10 cellular contexts compared by ENCODE assay signal in genomic region chr2:30235008-30235655, GRCh38. TPM values are rescaled to one million over a fixed set of nuclear protein-coding genes. Genes with fewer than 3 reads are reported as not detected.
DNase-seq lines count a peak whose midpoint lies in the region; ATAC-seq and TF ChIP-seq lines count a peak whose summit lies in the region.
"Had no signal": no experiment of that assay in that cellular context is flagged by ENCODE, and none has a peak within 500 bp of the region (broad histone marks: within the 10 kb centered on the region; RNA-seq: fewer than 3 reads in every experiment).

No MANE protein-coding gene starts in this region.

- no peak overlapping the region for H2AFZ ChIP-seq in osteoblast (ENCODE audit: low read length)

- peak overlapping the region; percentile 92 for H3K4me3 ChIP-seq in left ventricle myocardium inferior
- peak overlapping the region; percentile 83 for H3K4me3 ChIP-seq in ascending aorta
- no peak overlapping the region for H3K4me3 ChIP-seq in osteoblast (ENCODE audit: insufficient read depth, low read length)
- H3K4me3 ChIP-seq in ovary = no peak overlapping the region

- peak overlapping the region; percentile 91 for H3K4me2 ChIP-seq in osteoblast (ENCODE audit: insufficient read depth, low read length)

- intact Hi-C loops in left ventricle myocardium inferior (cut with micrococcal nuclease) (loop anchor here (5.0 to 10.0 kb wide), 2 partner anchors 120 to 177 kb away; no protein-coding TSS in a partner anchor), Right ventricle myocardium superior (cut with DNase I) (no loop called here), ascending aorta (cut with DNase I) (loop anchor here (5.0 kb wide), 1 partner anchor 127 kb away; no protein-coding TSS in a partner anchor), ovary (cut with DNase I) (loop anchor here in 1 of 4 donors (10.0 kb wide), 1 partner anchor 250 kb away; no protein-coding TSS in a partner anchor)

- 83 to 92% (median 89%) methylated on average over 6 of the region's 6 CpGs for WGBS in ovary, 3 donors

- TF ChIP-seq CTCF in left ventricle myocardium inferior (IDR thresholded peaks at IDR 0.05; ENCODE audit: borderline replicate concordance) (no peak), ascending aorta (IDR thresholded peaks at IDR 0.05) (no peak), osteoblast (IDR thresholded peaks at IDR 0.05; ENCODE audit: extremely low read depth, low read depth, low read length) (no peak), ovary (IDR thresholded peaks at IDR 0.05) (no peak)

- H3K27me3 ChIP-seq in left ventricle myocardium inferior (ENCODE audit: low read depth) (no peaks in the 10 kb centered on the region), ascending aorta (no peaks in the 10 kb centered on the region), osteoblast (ENCODE audit: insufficient read depth, low read length) (no peaks in the 10 kb centered on the region), ovary (no peaks in the 10 kb centered on the region)

- peaks cover 23% of the 10 kb centered on the region for H4K20me1 ChIP-seq in osteoblast (ENCODE audit: insufficient read depth, low read length)

- TF ChIP-seq POLR2A in ovary (IDR thresholded peaks at IDR 0.05) = no peak

- no peak for TF ChIP-seq EP300 in ovary (IDR thresholded peaks at IDR 0.05)

- H3K27ac ChIP-seq in left ventricle myocardium inferior (replicated peaks) (peak overlapping the region; percentile 99), ascending aorta (peak overlapping the region; percentile 75 to 82), osteoblast (ENCODE audit: low read depth, low read length) (peak overlapping the region; percentile 67), ovary (peak overlapping the region in 1 of 2 donors; percentile 6)

- H3K79me2 ChIP-seq in osteoblast (ENCODE audit: insufficient read depth, low read length) = peaks cover 13% of the 10 kb centered on the region

- DNase-seq in left ventricle myocardium inferior = no peak
- DNase-seq in Right ventricle myocardium superior = no peak
- DNase-seq in ascending aorta (ENCODE audit: low spot score in 2 of 2) = no peak
- peak; percentile 89 for DNase-seq in osteoblast (ENCODE audit: insufficient read length, low spot score, missing footprints)
- DNase-seq in ovary = no peak

- H3K4me1 ChIP-seq in left ventricle myocardium inferior = peaks cover 98% of the 10 kb centered on the region
- H3K4me1 ChIP-seq in ascending aorta = peaks cover 9 to 50% of the 10 kb centered on the region in 2 donors
- peaks cover 45% of the 10 kb centered on the region for H3K4me1 ChIP-seq in osteoblast (ENCODE audit: insufficient read depth, low read length)
- H3K4me1 ChIP-seq in ovary (ENCODE audit: insufficient read depth) = peaks cover 28% of the 10 kb centered on the region

- peaks cover 25% of the 10 kb centered on the region for H3K36me3 ChIP-seq in left ventricle myocardium inferior
- H3K36me3 ChIP-seq in ascending aorta = peaks cover 12 to 38% of the 10 kb centered on the region in 2 donors
- peaks cover 30% of the 10 kb centered on the region for H3K36me3 ChIP-seq in osteoblast (ENCODE audit: insufficient read depth, low read length)
- H3K36me3 ChIP-seq in ovary = no peaks in the 10 kb centered on the region

- H3K9me3 ChIP-seq in left ventricle myocardium inferior (replicated peaks) (no peaks in the 10 kb centered on the region), ascending aorta (no peaks in the 10 kb centered on the region), osteoblast (ENCODE audit: low read depth, low read length) (no peaks in the 10 kb centered on the region), ovary (no peaks in the 10 kb centered on the region)

- ATAC-seq in Right ventricle myocardium superior (ENCODE audit: poor library complexity) (no peak), HG03025 (IDR thresholded peaks at IDR 0.05; ENCODE audit: low FRiP score, unreplicated experiment) (no peak), GM19463 (IDR thresholded peaks at IDR 0.05; ENCODE audit: unreplicated experiment) (no peak), HG03045 (IDR thresholded peaks at IDR 0.05; ENCODE audit: unreplicated experiment) (no peak)
- ATAC-seq: esophagus mucosa, Right ventricle myocardium inferior had no signal

RNA-seq across cellular contexts. Expression of gene LBH, which starts 3.8 kb away (rescaled TPM):
- total RNA-seq in left ventricle myocardium inferior (200 TPM), Right ventricle myocardium superior (115 TPM), ascending aorta (116 TPM), osteoblast (270 and 272 TPM in 2 replicates), ovary (100 to 1,000 TPM in 5 of 7 donors, 10 to 100 TPM in 2; 50.4 to 260 (median 121) TPM)
- 10 to 100 TPM; 59.7 to 64.5 TPM for polyA plus RNA-seq in ovary

Comparison
In these comparisons a context has a peak if more than half of its experiments do, and no peak if none do; other contexts are left out.
1. H3K4me3 ChIP-seq: peak in left ventricle myocardium inferior (single experiment) and ascending aorta (2 of 2); none in osteoblast (single experiment) and ovary (single experiment).